ENCODE assay signal across 1 cellular context in genomic region chr18:62128157-62128556, GRCh38.
TF ChIP-seq lines count a peak whose summit lies in the region.

No MANE protein-coding gene starts in this region.

TF ChIP-seq in SK-N-SH, 30 proteins besides CTCF, POLR2A, EP300 and RAD21 (continued from another document):
- no peak for TF ChIP-seq ZBTB33 (IDR thresholded peaks at IDR 0.05; ENCODE audit: borderline replicate concordance, low read depth)
- TF ChIP-seq MXI1 (IDR thresholded peaks at IDR 0.05; ENCODE audit: low read depth, low read length), result no peak
- peak; percentile 94 for TF ChIP-seq NFIC (IDR thresholded peaks at IDR 0.05; ENCODE audit: borderline replicate concordance)
- TF ChIP-seq FOXM1 (IDR thresholded peaks at IDR 0.05; ENCODE audit: low read depth), result 0 out of 2 replicates have a peak, but pooled peaks have one; percentile 32
- TF ChIP-seq, protein P1, sequence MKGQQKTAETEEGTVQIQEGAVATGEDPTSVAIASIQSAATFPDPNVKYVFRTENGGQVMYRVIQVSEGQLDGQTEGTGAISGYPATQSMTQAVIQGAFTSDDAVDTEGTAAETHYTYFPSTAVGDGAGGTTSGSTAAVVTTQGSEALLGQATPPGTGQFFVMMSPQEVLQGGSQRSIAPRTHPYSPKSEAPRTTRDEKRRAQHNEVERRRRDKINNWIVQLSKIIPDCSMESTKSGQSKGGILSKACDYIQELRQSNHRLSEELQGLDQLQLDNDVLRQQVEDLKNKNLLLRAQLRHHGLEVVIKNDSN (IDR thresholded peaks at IDR 0.05; ENCODE audit: borderline replicate concordance, low read depth), result no peak
- TF ChIP-seq, protein P2, sequence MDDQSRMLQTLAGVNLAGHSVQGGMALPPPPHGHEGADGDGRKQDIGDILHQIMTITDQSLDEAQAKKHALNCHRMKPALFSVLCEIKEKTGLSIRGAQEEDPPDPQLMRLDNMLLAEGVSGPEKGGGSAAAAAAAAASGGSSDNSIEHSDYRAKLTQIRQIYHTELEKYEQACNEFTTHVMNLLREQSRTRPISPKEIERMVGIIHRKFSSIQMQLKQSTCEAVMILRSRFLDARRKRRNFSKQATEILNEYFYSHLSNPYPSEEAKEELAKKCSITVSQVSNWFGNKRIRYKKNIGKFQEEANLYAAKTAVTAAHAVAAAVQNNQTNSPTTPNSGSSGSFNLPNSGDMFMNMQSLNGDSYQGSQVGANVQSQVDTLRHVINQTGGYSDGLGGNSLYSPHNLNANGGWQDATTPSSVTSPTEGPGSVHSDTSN (IDR thresholded peaks at IDR 0.05), result peak; percentile 69
- TF ChIP-seq GATA2 (CRISPR knock-in tag; IDR thresholded peaks at IDR 0.05), result no peak
- TF ChIP-seq TCF12 (IDR thresholded peaks at IDR 0.05), result peak; percentile 89; the same call in 1 of the 2 replicates
- TF ChIP-seq EZH2phosphoT487 (IDR thresholded peaks at IDR 0.05; ENCODE audit: borderline replicate concordance, low read depth), result no peak
- TF ChIP-seq, protein P3, sequence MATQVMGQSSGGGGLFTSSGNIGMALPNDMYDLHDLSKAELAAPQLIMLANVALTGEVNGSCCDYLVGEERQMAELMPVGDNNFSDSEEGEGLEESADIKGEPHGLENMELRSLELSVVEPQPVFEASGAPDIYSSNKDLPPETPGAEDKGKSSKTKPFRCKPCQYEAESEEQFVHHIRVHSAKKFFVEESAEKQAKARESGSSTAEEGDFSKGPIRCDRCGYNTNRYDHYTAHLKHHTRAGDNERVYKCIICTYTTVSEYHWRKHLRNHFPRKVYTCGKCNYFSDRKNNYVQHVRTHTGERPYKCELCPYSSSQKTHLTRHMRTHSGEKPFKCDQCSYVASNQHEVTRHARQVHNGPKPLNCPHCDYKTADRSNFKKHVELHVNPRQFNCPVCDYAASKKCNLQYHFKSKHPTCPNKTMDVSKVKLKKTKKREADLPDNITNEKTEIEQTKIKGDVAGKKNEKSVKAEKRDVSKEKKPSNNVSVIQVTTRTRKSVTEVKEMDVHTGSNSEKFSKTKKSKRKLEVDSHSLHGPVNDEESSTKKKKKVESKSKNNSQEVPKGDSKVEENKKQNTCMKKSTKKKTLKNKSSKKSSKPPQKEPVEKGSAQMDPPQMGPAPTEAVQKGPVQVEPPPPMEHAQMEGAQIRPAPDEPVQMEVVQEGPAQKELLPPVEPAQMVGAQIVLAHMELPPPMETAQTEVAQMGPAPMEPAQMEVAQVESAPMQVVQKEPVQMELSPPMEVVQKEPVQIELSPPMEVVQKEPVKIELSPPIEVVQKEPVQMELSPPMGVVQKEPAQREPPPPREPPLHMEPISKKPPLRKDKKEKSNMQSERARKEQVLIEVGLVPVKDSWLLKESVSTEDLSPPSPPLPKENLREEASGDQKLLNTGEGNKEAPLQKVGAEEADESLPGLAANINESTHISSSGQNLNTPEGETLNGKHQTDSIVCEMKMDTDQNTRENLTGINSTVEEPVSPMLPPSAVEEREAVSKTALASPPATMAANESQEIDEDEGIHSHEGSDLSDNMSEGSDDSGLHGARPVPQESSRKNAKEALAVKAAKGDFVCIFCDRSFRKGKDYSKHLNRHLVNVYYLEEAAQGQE (IDR thresholded peaks at IDR 0.05; ENCODE audit: low read depth, low read length), result no peak
- TF ChIP-seq, protein P4, sequence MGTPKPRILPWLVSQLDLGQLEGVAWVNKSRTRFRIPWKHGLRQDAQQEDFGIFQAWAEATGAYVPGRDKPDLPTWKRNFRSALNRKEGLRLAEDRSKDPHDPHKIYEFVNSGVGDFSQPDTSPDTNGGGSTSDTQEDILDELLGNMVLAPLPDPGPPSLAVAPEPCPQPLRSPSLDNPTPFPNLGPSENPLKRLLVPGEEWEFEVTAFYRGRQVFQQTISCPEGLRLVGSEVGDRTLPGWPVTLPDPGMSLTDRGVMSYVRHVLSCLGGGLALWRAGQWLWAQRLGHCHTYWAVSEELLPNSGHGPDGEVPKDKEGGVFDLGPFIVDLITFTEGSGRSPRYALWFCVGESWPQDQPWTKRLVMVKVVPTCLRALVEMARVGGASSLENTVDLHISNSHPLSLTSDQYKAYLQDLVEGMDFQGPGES (IDR thresholded peaks at IDR 0.05; ENCODE audit: low read depth, low read length), result no peak
- TF ChIP-seq TEAD4 (IDR thresholded peaks at IDR 0.05; ENCODE audit: borderline replicate concordance, insufficient read depth), result peak; percentile 47; the same call in 1 of the 2 replicates
